In the genomic region with DNA sequence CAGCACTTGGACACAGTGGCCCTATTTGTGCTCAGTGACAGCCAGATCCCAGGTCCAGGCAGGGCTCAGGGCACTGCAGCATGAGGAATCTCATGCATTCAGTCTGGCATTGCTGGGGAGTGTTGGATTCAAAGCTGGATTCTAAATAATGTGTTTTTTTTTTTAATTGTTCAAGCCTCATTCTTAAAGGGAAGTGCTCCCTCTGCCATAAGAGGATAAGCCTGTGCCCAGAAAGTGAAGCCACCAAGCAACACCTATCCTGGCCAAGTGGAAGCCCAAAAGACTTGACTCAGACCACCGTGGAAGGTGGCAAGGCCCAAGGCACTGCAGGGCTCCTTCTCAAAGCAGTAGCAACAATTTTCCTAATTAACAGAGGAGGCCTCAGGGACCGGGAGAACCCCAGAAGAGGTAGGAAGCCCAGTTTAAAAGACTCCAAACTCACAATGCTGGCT, we compare ENCODE assay signal across 17 cellular contexts.
DNase-seq lines count a peak whose midpoint lies in the region; ATAC-seq lines count a peak whose summit lies in the region.
"Had no signal": no experiment of that assay in that cellular context is flagged by ENCODE, and none has a peak within 500 bp of the region (broad histone marks: within the 10 kb centered on the region; RNA-seq: fewer than 3 reads in every experiment).

No MANE protein-coding gene starts in this region.

- H3K27me3 Mint-ChIP-seq in CD8-positive, alpha-beta memory T cell = peaks cover 4 to 5% of the 10 kb centered on the region in 2 donors
- H3K27me3 Mint-ChIP-seq: CD4-positive, alpha-beta memory T cell had no signal

- H3K36me3 ChIP-seq in CD8-positive, alpha-beta memory T cell (ENCODE audit: insufficient read depth, low read length) = no peaks in the 10 kb centered on the region
- H3K36me3 ChIP-seq: BE2C had no signal

- H3K4me3 Mint-ChIP-seq in CD8-positive, alpha-beta memory T cell = no peak overlapping the region
- H3K4me3 Mint-ChIP-seq: CD4-positive, alpha-beta memory T cell; HFFc6 had no signal

- no peaks in the 10 kb centered on the region for H3K27me3 ChIP-seq in CD8-positive, alpha-beta memory T cell (ENCODE audit: insufficient read depth, low read length, poor library complexity, severe bottlenecking)
- H3K27me3 ChIP-seq: BE2C had no signal

- H3K27ac ChIP-seq in CD8-positive, alpha-beta memory T cell (ENCODE audit: low read depth, low read length) = no peak overlapping the region
- H3K27ac ChIP-seq: C4-2B had no signal

- H3K9me3 ChIP-seq in CD8-positive, alpha-beta memory T cell (ENCODE audit: low read length) = no peaks in the 10 kb centered on the region
- H3K9me3 ChIP-seq: BE2C had no signal

- no peak for ATAC-seq in GM21360 (IDR thresholded peaks at IDR 0.05; ENCODE audit: unreplicated experiment)
- ATAC-seq: HepG2 had no signal

- peak; percentile 19 for DNase-seq in G401 (ENCODE audit: low spot score)
- peak; percentile 68 for DNase-seq in globus pallidus (ENCODE audit: low spot score)
- peak in 29 of 56 donors; percentile 5 to 78 (median 36) for DNase-seq in nucleus accumbens (lab: John Stamatoyannopoulos, UW)
- peak; percentile 26 for DNase-seq in superior temporal gyrus (ENCODE audit: extremely low spot score)
- no peak for DNase-seq in CD8-positive, alpha-beta memory T cell
- no peak for DNase-seq in islet precursor cell
- DNase-seq: BE2C; CD4-positive, alpha-beta memory T cell; DMS153; DMS79 treated with DMSO at 0.1 percent for 48 hours; EL; GDM1; HCEC 1CT; HFFc6 had no signal

- POLR2A ChIA-PET in CD8-positive, alpha-beta memory T cell (lab: Charles Lee) = no interaction called here

- H3K4me3 ChIP-seq in CD8-positive, alpha-beta memory T cell (ENCODE audit: low read length) = no peak overlapping the region

- no peaks in the 10 kb centered on the region for H3K36me3 Mint-ChIP-seq in CD8-positive, alpha-beta memory T cell
- H3K36me3 Mint-ChIP-seq: CD4-positive, alpha-beta memory T cell had no signal

- in situ Hi-C loops in G401 (cut with HindIII; ENCODE audit: low sequenced_read_pairs) = no loop called here

- no peak overlapping the region for H3K27ac Mint-ChIP-seq in CD8-positive, alpha-beta memory T cell
- H3K27ac Mint-ChIP-seq: HFFc6 had no signal

- no peaks in the 10 kb centered on the region for H3K4me1 Mint-ChIP-seq in CD8-positive, alpha-beta memory T cell
- H3K4me1 Mint-ChIP-seq: CD4-positive, alpha-beta memory T cell had no signal

- peaks cover 4 to 16% (median 7%) of the 10 kb centered on the region in 5 donors for H3K9me3 Mint-ChIP-seq in CD8-positive, alpha-beta memory T cell

- CTCF ChIA-PET in CD8-positive, alpha-beta memory T cell (lab: Charles Lee) = no interaction called here

- H3K4me1 ChIP-seq in CD8-positive, alpha-beta memory T cell (ENCODE audit: insufficient read depth, low read length) = no peaks in the 10 kb centered on the region
- H3K4me1 ChIP-seq: BE2C had no signal

Comparison
In these comparisons a context has a peak if more than half of its experiments do, and no peak if none do; other contexts are left out.
1. DNase-seq: peak in G401 (single experiment), globus pallidus (single experiment), nucleus accumbens (29 of 56) and superior temporal gyrus (single experiment); none in CD8-positive, alpha-beta memory T cell (0 of 5) and islet precursor cell (single experiment).